In genomic region chr6:169702640-169703246, GRCh38 we compare ENCODE assay signal across 6 cellular contexts. TPM values are rescaled to one million over a fixed set of nuclear protein-coding genes. Genes with fewer than 3 reads are reported as not detected.
DNase-seq lines count a peak whose midpoint lies in the region; ATAC-seq and TF ChIP-seq lines count a peak whose summit lies in the region.

No MANE protein-coding gene starts in this region.

- H3K27me3 Mint-ChIP-seq in naive thymus-derived CD8-positive, alpha-beta T cell: no peaks in the 10 kb centered on the region

- peak overlapping the region; percentile 91 to 99 for H3K27ac ChIP-seq in ascending aorta

- H3K4me1 ChIP-seq in ascending aorta: peaks cover 0 to 16% of the 10 kb centered on the region in 2 donors

- peak; percentile 1 for ATAC-seq in Right ventricle myocardium inferior
- ATAC-seq in naive thymus-derived CD8-positive, alpha-beta T cell: peak; percentile 3 to 35

- peaks cover 0 to 31% (median 1%) of the 10 kb centered on the region in 3 donors for H3K36me3 Mint-ChIP-seq in naive thymus-derived CD8-positive, alpha-beta T cell

- peak overlapping the region; percentile 83 to 93 (median 90) for H3K4me3 Mint-ChIP-seq in naive thymus-derived CD8-positive, alpha-beta T cell

- no peak for TF ChIP-seq CTCF in ascending aorta (IDR thresholded peaks at IDR 0.05)

- H3K4me3 ChIP-seq in MG63 (peak overlapping the region; percentile 86), ascending aorta (peak overlapping the region; percentile 70 to 83)

- no peak for DNase-seq in Right ventricle myocardium inferior (ENCODE audit: missing footprints)
- no peak for DNase-seq in cardiac septum (ENCODE audit: low spot score)
- DNase-seq in MG63: peak; percentile 45
- DNase-seq in ascending aorta (ENCODE audit: low spot score in 2 of 2): peak in 1 of 2 donors; percentile 68
- peak in 6 of 10 donors; percentile 18 to 65 (median 48) for DNase-seq in naive thymus-derived CD8-positive, alpha-beta T cell
- DNase-seq in retina: no peak

- H3K27me3 ChIP-seq in MG63: no peaks in the 10 kb centered on the region
- no peaks in the 10 kb centered on the region for H3K27me3 ChIP-seq in ascending aorta

- H3K9me3 ChIP-seq in MG63 (no peaks in the 10 kb centered on the region), ascending aorta (no peaks in the 10 kb centered on the region)

- intact Hi-C loops in Right ventricle myocardium inferior (cut with DNase I): loop anchor here (5.0 kb wide), 1 partner anchor 50 kb away; the partner anchor contains the start of genes DYNLT2 and ERMARD
- intact Hi-C loops in cardiac septum (cut with DNase I): loop anchor here (2.0 kb wide), 2 partner anchors 20 to 48 kb away; partner anchors contain the start of genes DYNLT2 and ERMARD
- intact Hi-C loops in ascending aorta (cut with DNase I): loop anchor here (1.0 kb wide), 3 partner anchors 21 to 852 kb away; partner anchors contain the start of genes DYNLT2, ERMARD and TBP

- peaks cover 19 to 76% (median 62%) of the 10 kb centered on the region in 4 donors for H3K4me1 Mint-ChIP-seq in naive thymus-derived CD8-positive, alpha-beta T cell

- H3K36me3 ChIP-seq in MG63 (peaks cover 39% of the 10 kb centered on the region), ascending aorta (no peaks in the 10 kb centered on the region)

- H3K27ac Mint-ChIP-seq in naive thymus-derived CD8-positive, alpha-beta T cell: peak overlapping the region; percentile 89 to 97 (median 94)

- POLR2A ChIA-PET in naive thymus-derived CD8-positive, alpha-beta T cell (lab: Charles Lee): interaction anchor here (0.6 to 5.7 kb wide), 8 partner anchors 15 to 881 kb away, joined by 3 to 129 read pairs (median 12); partner anchors contain the start of genes DYNLT2, ERMARD, PHF10 and PSMB1

- no peaks in the 10 kb centered on the region for H3K9me3 Mint-ChIP-seq in naive thymus-derived CD8-positive, alpha-beta T cell

RNA-seq across cellular contexts. Expression of gene C6orf120, which starts 0.8 kb away (rescaled TPM):
- total RNA-seq in Right ventricle myocardium inferior (14.5 TPM), cardiac septum (13.6 TPM), ascending aorta (36.2 TPM)
- 12.7 and 15.3 TPM in 2 replicates for total RNA-seq in MG63 (2014; rRNA removed; shearing (Covaris generic); ENCODE audit: low replicate concordance)
- 10 to 100 TPM; 30.7 to 30.8 TPM for total RNA-seq in naive thymus-derived CD8-positive, alpha-beta T cell
- polyA plus RNA-seq in naive thymus-derived CD8-positive, alpha-beta T cell: 10 to 100 TPM in 1 of 3 donors, 1 to 10 TPM in 2; 7.9 to 10.1 (median 8.1) TPM

RNA-seq across cellular contexts. Expression of gene WDR27, which starts 0.9 kb away (rescaled TPM):
- total RNA-seq in Right ventricle myocardium inferior: 9.6 TPM
- total RNA-seq in cardiac septum: 7.2 TPM
- 14.6 and 18.0 TPM in 2 replicates for total RNA-seq in MG63 (2014; rRNA removed; shearing (Covaris generic); ENCODE audit: low replicate concordance)
- 92.7 TPM for total RNA-seq in ascending aorta
- 10 to 100 TPM; 74.1 to 80.9 TPM for total RNA-seq in naive thymus-derived CD8-positive, alpha-beta T cell
- polyA plus RNA-seq in naive thymus-derived CD8-positive, alpha-beta T cell: 1 to 10 TPM; 3.7 to 7.3 (median 6.4) TPM

RNA-seq across cellular contexts. Expression of gene PHF10, which starts 21.6 kb away (rescaled TPM):
- 55.2 TPM for total RNA-seq in Right ventricle myocardium inferior
- 56.6 TPM for total RNA-seq in cardiac septum
- total RNA-seq in MG63 (2014; rRNA removed; shearing (Covaris generic); ENCODE audit: low replicate concordance): 36.6 and 40.6 TPM in 2 replicates
- 16.6 TPM for total RNA-seq in ascending aorta
- 100 to 1,000 TPM; 124 to 126 TPM for total RNA-seq in naive thymus-derived CD8-positive, alpha-beta T cell
- 10 to 100 TPM; 13.1 to 23.2 (median 13.7) TPM for polyA plus RNA-seq in naive thymus-derived CD8-positive, alpha-beta T cell

RNA-seq across cellular contexts. Expression of gene DYNLT2, which starts 48.6 kb away (rescaled TPM):
- total RNA-seq in Right ventricle myocardium inferior (0.41 TPM), cardiac septum (0.83 TPM), ascending aorta (0.21 TPM)
- total RNA-seq in MG63 (2014; rRNA removed; shearing (Covaris generic); ENCODE audit: low replicate concordance): 0.10 TPM in 1 of 2 replicates, not detected in the other
- 1 to 10 TPM; 7.2 to 7.4 TPM for total RNA-seq in naive thymus-derived CD8-positive, alpha-beta T cell
- under 1 TPM; 0.35 to 0.67 (median 0.63) TPM for polyA plus RNA-seq in naive thymus-derived CD8-positive, alpha-beta T cell

RNA-seq across cellular contexts. Expression of gene ERMARD, which starts 48.7 kb away (rescaled TPM):
- 6.5 TPM for total RNA-seq in Right ventricle myocardium inferior
- total RNA-seq in cardiac septum: 11.3 TPM
- 22.5 and 39.6 TPM in 2 replicates for total RNA-seq in MG63 (2014; rRNA removed; shearing (Covaris generic); ENCODE audit: low replicate concordance)
- 4.0 TPM for total RNA-seq in ascending aorta
- total RNA-seq in naive thymus-derived CD8-positive, alpha-beta T cell: 10 to 100 TPM; 38.7 to 41.5 TPM
- polyA plus RNA-seq in naive thymus-derived CD8-positive, alpha-beta T cell: 10 to 100 TPM in 1 of 3 donors, 1 to 10 TPM in 2; 9.2 to 12.4 (median 9.2) TPM

Comparison
In these comparisons a context has a peak if more than half of its experiments do, and no peak if none do; other contexts are left out.
1. DNase-seq: peak in MG63 (single experiment) and naive thymus-derived CD8-positive, alpha-beta T cell (6 of 10); none in Right ventricle myocardium inferior (single experiment), cardiac septum (single experiment) and retina (single experiment).